ENCODE assay signal across 27 cellular contexts in the genomic region with DNA sequence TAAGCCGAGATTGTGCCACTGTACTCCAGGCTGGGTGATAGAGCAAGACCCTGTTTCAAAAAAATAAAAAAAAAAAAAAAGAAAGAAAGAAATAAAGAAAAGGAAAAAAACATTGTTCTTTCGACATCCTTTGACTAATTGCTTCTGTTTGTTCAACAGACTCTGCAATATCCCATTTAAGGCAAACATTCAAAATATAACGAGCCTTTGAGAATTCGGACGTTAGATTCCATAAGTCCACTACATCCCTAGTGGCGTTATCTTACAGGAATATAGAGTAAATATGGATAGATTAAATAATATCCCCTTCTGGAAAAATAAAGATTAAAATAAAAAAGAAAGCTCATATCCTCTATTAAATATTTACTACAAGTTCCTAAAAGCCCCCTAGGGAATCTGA.
"Had no signal": no experiment of that assay in that cellular context is flagged by ENCODE, and none has a peak within 500 bp of the region (broad histone marks: within the 10 kb centered on the region; RNA-seq: fewer than 3 reads in every experiment).

No MANE protein-coding gene starts in this region.

- H3K4me1 ChIP-seq: stomach, suprapubic skin, testis, thyroid gland, tibial artery, tibial nerve, transverse colon, upper lobe of left lung, upper lobe of right lung, uterus, vagina had no signal

- DNase-seq: stimulated activated CD4-positive, alpha-beta T cell treated with anti-CD3 and anti-CD28 coated beads, Interleukin-2, amount 100 ng/mL, for 48 hours; stimulated activated CD4-positive, alpha-beta T cell treated with anti-CD3 and anti-CD28 coated beads, Interleukin-4, amount 100 ng/mL, for 1 hour; stimulated activated CD4-positive, alpha-beta T cell treated with anti-CD3 and anti-CD28 coated beads, Interleukin-4, amount 100 ng/mL, for 24 hours; stimulated activated CD4-positive, alpha-beta T cell treated with anti-CD3 and anti-CD28 coated beads, Interleukin-4, amount 100 ng/mL, for 4 hours; stimulated activated CD8-positive, alpha-beta memory T cell treated with anti-CD3 and anti-CD28 coated beads, Interleukin-4, amount 100 ng/mL, for 48 hours; stimulated activated naive B cell treated with anti-CD40 and anti-IgM and Interleukin-4, amounts not matched to agents 10 μg/mL and 1 μg/mL and 100 μg/mL, for 72 hours; stimulated activated naive CD4-positive, alpha-beta T cell; stimulated activated naive CD4-positive, alpha-beta T cell treated with Interleukin-2 at 50 U/mL for 16 hours; stimulated activated naive CD8-positive, alpha-beta T cell treated with anti-CD3 and anti-CD28 coated beads, Interleukin-15, amount 100 ng/mL, for 72 hours; stimulated activated naive CD8-positive, alpha-beta T cell treated with anti-CD3 and anti-CD28 coated beads, Interleukin-15, Interleukin-2, amounts not matched to agents 100 U/mL and 50 U/mL, for 24 hours; stomach; substantia nigra; testis; thyroid gland; tibial artery; transverse colon; trophoblast cell; upper lobe of left lung; upper lobe of right lung; uterus had no signal

- H3K27ac ChIP-seq: stomach, suprapubic skin, testis, thoracic aorta, thyroid gland, tibial artery, tibial nerve, transverse colon, upper lobe of left lung, upper lobe of right lung, uterus, vagina had no signal

- FAIRE-seq: urothelium cell line had no signal

- H3K4me3 ChIP-seq: stomach, suprapubic skin, testis, thoracic aorta, thyroid gland, tibial artery, tibial nerve, transverse colon, upper lobe of left lung, upper lobe of right lung, uterus, vagina had no signal

- H3K27me3 ChIP-seq: stomach, suprapubic skin, testis, thyroid gland, tibial artery, tibial nerve, transverse colon, upper lobe of left lung, upper lobe of right lung, uterus, vagina had no signal

- H3K36me3 ChIP-seq: stomach, suprapubic skin, thoracic aorta, thyroid gland, tibial artery, tibial nerve, transverse colon, upper lobe of left lung, upper lobe of right lung, uterus, vagina had no signal

- H3K9me3 ChIP-seq: stomach, suprapubic skin, testis, thoracic aorta, thyroid gland, tibial artery, tibial nerve, transverse colon, upper lobe of left lung, upper lobe of right lung, uterus, vagina had no signal

- ATAC-seq: stimulated activated effector memory CD8-positive, alpha-beta T cell treated with anti-CD3 and anti-CD28 coated beads, Interleukin-12 subunit alpha, Interleukin-12 subunit beta, amount 100 ng/mL, for 72 hours; stimulated activated memory B cell treated with anti-CD40 and anti-IgM and Interleukin-4, amounts not matched to agents 10 μg/mL and 1 μg/mL and 100 μg/mL, for 72 hours; stimulated activated naive B cell treated with anti-CD40 and anti-IgM and Interleukin-4, amounts not matched to agents 10 μg/mL and 1 μg/mL and 100 μg/mL, for 72 hours; stimulated activated naive CD8-positive, alpha-beta T cell treated with anti-CD3 and anti-CD28 coated beads, Interleukin-15, amount 100 ng/mL, for 72 hours; stimulated activated naive CD8-positive, alpha-beta T cell treated with anti-CD3 and anti-CD28 coated beads, Interleukin-15, Interleukin-2, amounts not matched to agents 100 U/mL and 50 U/mL, for 24 hours; upper lobe of right lung had no signal
